In the genomic region with DNA sequence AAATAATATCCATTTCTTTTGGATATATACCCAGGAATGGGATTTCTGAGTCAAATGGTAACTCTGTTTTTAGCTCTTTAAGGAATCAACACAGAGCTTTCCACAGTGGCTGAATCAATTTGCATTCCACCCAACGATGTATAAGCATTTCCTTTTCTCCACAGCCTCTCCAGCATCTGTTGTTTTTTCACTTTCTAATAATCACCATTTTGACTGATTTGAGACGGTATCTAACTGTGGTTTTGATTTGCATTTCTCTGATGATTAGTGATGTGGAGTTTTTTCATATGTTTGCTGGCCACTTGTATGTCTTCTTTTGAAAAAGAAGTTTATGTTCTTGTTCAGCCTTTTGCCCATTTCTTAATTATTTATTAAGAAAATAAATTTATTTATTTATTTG, we compare ENCODE assay signal across 16 cellular contexts.
"Had no signal": no experiment of that assay in that cellular context is flagged by ENCODE, and none has a peak within 500 bp of the region (broad histone marks: within the 10 kb centered on the region; RNA-seq: fewer than 3 reads in every experiment).

No MANE protein-coding gene starts in this region.

- ATAC-seq: activated T-cell treated with anti-CD3 and anti-CD28 coated beads, Interleukin-2, amount 50 U/mL, for 4 hours; foreskin keratinocyte; left colon; pancreas; right cardiac atrium had no signal

- DNase-seq: activated B cell treated with CpG ODN at 0.5 μM for 24 hours; activated CD4-positive, alpha-beta T cell treated with anti-CD3 and anti-CD28 coated beads for 4 hours; activated CD4-positive, alpha-beta T cell treated with anti-CD3 and anti-CD28 coated beads, Interleukin-2, amount 50 U/mL, for 48 hours; activated CD8-positive, alpha-beta memory T cell treated with anti-CD3 and anti-CD28 coated beads, Interleukin-2, amount 50 U/mL, for 48 hours; activated naive CD4-positive, alpha-beta T cell; activated naive CD8-positive, alpha-beta T cell treated with anti-CD3 and anti-CD28 coated beads for 36 hours; activated T-cell treated with anti-CD3 and anti-CD28 coated beads, Interleukin-2, amount 50 U/mL, for 4 hours; central memory CD4-positive, alpha-beta T cell; effector memory CD4-positive, alpha-beta T cell; foreskin keratinocyte; left colon; pancreas; right cardiac atrium; stimulated activated CD4-positive, alpha-beta T cell treated with anti-CD3 and anti-CD28 coated beads, Interleukin-4, amount 100 ng/mL, for 24 hours; stimulated activated naive CD4-positive, alpha-beta T cell treated with Interleukin-2 at 50 U/mL for 16 hours; upper lobe of left lung had no signal
